1 cellular context compared by ENCODE assay signal in genomic region chr9:137295313-137296213, GRCh38.
TF ChIP-seq lines count a peak whose summit lies in the region.

No MANE protein-coding gene starts in this region.

TF ChIP-seq in GM12878, 131 proteins besides CTCF, POLR2A, EP300 and RAD21 (continued from another document and continues in another):
- TF ChIP-seq CUX1 (IDR thresholded peaks at IDR 0.05; ENCODE audit: insufficient replicate concordance, low read depth, low read length) = no peak
- no peak for TF ChIP-seq ATF2 (IDR thresholded peaks at IDR 0.05; ENCODE audit: low read length)
- peak; percentile 72 for TF ChIP-seq GATAD2B (conservative IDR thresholded peaks at IDR 0.05; ENCODE audit: low read depth)
- TF ChIP-seq CBX3 (IDR thresholded peaks at IDR 0.05; ENCODE audit: borderline replicate concordance, low read depth) = no peak
- TF ChIP-seq ZNF687 (IDR thresholded peaks at IDR 0.05) = no peak
- no peak for TF ChIP-seq POLR2AphosphoS2 (IDR thresholded peaks at IDR 0.05; ENCODE audit: low read depth, low read length)
- no peak for TF ChIP-seq ZNF274 (IDR thresholded peaks at IDR 0.05; ENCODE audit: insufficient read depth, insufficient read length)
- TF ChIP-seq BCL3 (IDR thresholded peaks at IDR 0.05; ENCODE audit: borderline replicate concordance, insufficient read depth, low read depth, low read length, poor library complexity, severe bottlenecking) = no peak
- no peak for TF ChIP-seq MEF2A (IDR thresholded peaks at IDR 0.05; ENCODE audit: insufficient read depth, low read depth, low read length)
- no peak for TF ChIP-seq ETV6 (conservative IDR thresholded peaks at IDR 0.05 in 1 of 2, IDR thresholded peaks at IDR 0.05 in 1 of 2; ENCODE audit: borderline replicate concordance in 1 of 2, low read depth in 1 of 2)
- TF ChIP-seq JUND (IDR thresholded peaks at IDR 0.05; ENCODE audit: low read depth, low read length) = no peak
- no peak for TF ChIP-seq MLLT1 (IDR thresholded peaks at IDR 0.05)
- TF ChIP-seq PAX8 (IDR thresholded peaks at IDR 0.05) = no peak
- no peak for TF ChIP-seq RELB (IDR thresholded peaks at IDR 0.05; ENCODE audit: low read depth)
- no peak for TF ChIP-seq TCF3 (IDR thresholded peaks at IDR 0.05; ENCODE audit: borderline replicate concordance, insufficient read depth, low read depth, low read length)
- peak; percentile 63 for TF ChIP-seq YY1 (IDR thresholded peaks at IDR 0.05; ENCODE audit: low read depth, low read length)
- no peak for TF ChIP-seq ZSCAN29 (IDR thresholded peaks at IDR 0.05)
- peak; percentile 87 for TF ChIP-seq SMARCA5 (IDR thresholded peaks at IDR 0.05)
- 0 out of 2 replicates have a peak, but pooled peaks have one; percentile 34 for TF ChIP-seq NKRF (conservative IDR thresholded peaks at IDR 0.05)
- no peak for TF ChIP-seq CBFB (IDR thresholded peaks at IDR 0.05; ENCODE audit: low read depth)
- TF ChIP-seq HDGF (IDR thresholded peaks at IDR 0.05) = no peak
- TF ChIP-seq E2F4 (IDR thresholded peaks at IDR 0.05; ENCODE audit: low read depth, low read length) = no peak
- no peak for TF ChIP-seq ZNF592 (IDR thresholded peaks at IDR 0.05)
- TF ChIP-seq IRF5 (IDR thresholded peaks at IDR 0.05; ENCODE audit: borderline replicate concordance) = no peak
- TF ChIP-seq ZNF217 (IDR thresholded peaks at IDR 0.05) = 0 out of 2 replicates have a peak, but pooled peaks have one; percentile 22
- TF ChIP-seq BACH1 (IDR thresholded peaks at IDR 0.05; ENCODE audit: borderline replicate concordance) = peak; percentile 73; the same call in 1 of the 2 replicates
- TF ChIP-seq BRCA1 (IDR thresholded peaks at IDR 0.05; ENCODE audit: low read depth, low read length) = no peak
- TF ChIP-seq WRNIP1 (IDR thresholded peaks at IDR 0.05; ENCODE audit: borderline replicate concordance, low read depth, low read length) = no peak
- no peak for TF ChIP-seq CBX5 (IDR thresholded peaks at IDR 0.05; ENCODE audit: low read depth)
